9 cellular contexts compared by ENCODE assay signal in genomic region chr10:3196971-3197353, GRCh38. TPM values are rescaled to one million over a fixed set of nuclear protein-coding genes. Genes with fewer than 3 reads are reported as not detected.
DNase-seq lines count a peak whose midpoint lies in the region; TF ChIP-seq lines count a peak whose summit lies in the region.
"Had no signal": no experiment of that assay in that cellular context is flagged by ENCODE, and none has a peak within 500 bp of the region (broad histone marks: within the 10 kb centered on the region; RNA-seq: fewer than 3 reads in every experiment).

No MANE protein-coding gene starts in this region.

- H3K36me3 ChIP-seq in BLaER1 treated with 17β-estradiol and CSF1 and Interleukin-3, amounts not matched to agents 10 nM and 100 nM: no peaks in the 10 kb centered on the region
- H3K36me3 ChIP-seq in PC-9 (ENCODE audit: low read depth) (no peaks in the 10 kb centered on the region), rectal smooth muscle tissue (ENCODE audit: control insufficient read depth, insufficient read depth, low read length) (no peaks in the 10 kb centered on the region)
- H3K36me3 ChIP-seq: ascending aorta had no signal

- no peaks in the 10 kb centered on the region for H3K79me2 ChIP-seq in PC-9 (ENCODE audit: low read depth)

- no peaks in the 10 kb centered on the region for H3K9me3 ChIP-seq in BLaER1 treated with 17β-estradiol and CSF1 and Interleukin-3, amounts not matched to agents 10 nM and 100 nM (replicated peaks in 1 of 11)
- no peaks in the 10 kb centered on the region for H3K9me3 ChIP-seq in PC-9 (ENCODE audit: insufficient read depth, low read depth)
- H3K9me3 ChIP-seq: ascending aorta had no signal

- H3F3A ChIP-seq in PC-9 (ENCODE audit: insufficient read depth, low read depth): peaks cover 4% of the 10 kb centered on the region; the same call in 1 of the 2 replicates

- CTCF ChIA-PET in PC-9 (lab: Charles Lee): interaction anchor here (1.0 to 1.3 kb wide), 2 partner anchors 1574 to 1618 kb away, joined by 9 to 14 read pairs; no protein-coding TSS in a partner anchor

- no peak for TF ChIP-seq CTCF in PC-9 (conservative IDR thresholded peaks at IDR 0.05)
- TF ChIP-seq CTCF in fibroblast of villous mesenchyme (IDR thresholded peaks at IDR 0.05; ENCODE audit: insufficient read depth, low read depth, low read length): no peak
- no peak for TF ChIP-seq CTCF in foreskin fibroblast (IDR thresholded peaks at IDR 0.05; ENCODE audit: low read depth, low read length)

- DNase-seq in PC-9 (no peak), fibroblast of villous mesenchyme (ENCODE audit: low read depth) (no peak), foreskin fibroblast (no peak), retina (no peak), GM19240 (ENCODE audit: insufficient read length, low spot score) (no peak), UCSD-AML1 (lab: John Stamatoyannopoulos, UW; ENCODE audit: unreplicated experiment) (no peak)

- H3K27ac ChIP-seq in BLaER1 treated with 17β-estradiol and CSF1 and Interleukin-3, amounts not matched to agents 10 nM and 100 nM: no peak overlapping the region
- no peak overlapping the region for H3K27ac ChIP-seq in PC-9
- H3K27ac ChIP-seq in rectal smooth muscle tissue (ENCODE audit: low read depth, low read length): no peak overlapping the region
- H3K27ac ChIP-seq: ascending aorta had no signal

- H3K27me3 ChIP-seq in BLaER1 treated with 17β-estradiol and CSF1 and Interleukin-3, amounts not matched to agents 10 nM and 100 nM: peaks cover 0 to 9% (median 0%) of the 10 kb centered on the region in 11 experiments; a peak in 3 of 22 replicates
- H3K27me3 ChIP-seq in PC-9 (ENCODE audit: insufficient read depth, low read depth) (no peaks in the 10 kb centered on the region), rectal smooth muscle tissue (ENCODE audit: control insufficient read depth, insufficient read depth, low read length) (peaks cover 2% of the 10 kb centered on the region)
- H3K27me3 ChIP-seq: ascending aorta had no signal

- no peaks in the 10 kb centered on the region for H4K20me1 ChIP-seq in BLaER1 treated with 17β-estradiol and CSF1 and Interleukin-3, amounts not matched to agents 10 nM and 100 nM
- no peaks in the 10 kb centered on the region for H4K20me1 ChIP-seq in PC-9 (ENCODE audit: insufficient read depth)

- H3K9me2 ChIP-seq in PC-9 (ENCODE audit: insufficient read depth): no peaks in the 10 kb centered on the region

- BruUV-seq in PC-9 (replicated peaks; lab: Mats Ljungman, UMichigan): no TSS peak

- peak overlapping the region; percentile 16 to 79 (median 57) for H3K4me2 ChIP-seq in BLaER1 treated with 17β-estradiol and CSF1 and Interleukin-3, amounts not matched to agents 10 nM and 100 nM
- H3K4me2 ChIP-seq in PC-9: peak overlapping the region; percentile 80

- intact Hi-C loops in PC-9 (cut with micrococcal nuclease; ENCODE audit: unreplicated experiment): loop anchor here (1.0 to 10.0 kb wide), 9 partner anchors 40 to 1617 kb away; no protein-coding TSS in a partner anchor

- peaks cover 0 to 13% (median 6%) of the 10 kb centered on the region in 10 experiments; a peak in 7 of 20 replicates for H3K4me1 ChIP-seq in BLaER1 treated with 17β-estradiol and CSF1 and Interleukin-3, amounts not matched to agents 10 nM and 100 nM
- peaks cover 10% of the 10 kb centered on the region for H3K4me1 ChIP-seq in PC-9 (replicated peaks; ENCODE audit: insufficient read depth)
- H3K4me1 ChIP-seq in rectal smooth muscle tissue (ENCODE audit: control insufficient read depth, insufficient read depth, low read length): peaks cover 5% of the 10 kb centered on the region

- H3K9ac ChIP-seq in BLaER1 treated with 17β-estradiol and CSF1 and Interleukin-3, amounts not matched to agents 10 nM and 100 nM: peak overlapping the region in 4 of 11 experiments; percentile 10 to 49 (median 31); a peak in 4 of 22 replicates
- no peak overlapping the region for H3K9ac ChIP-seq in rectal smooth muscle tissue (ENCODE audit: low read length)

- H3K4me3 ChIP-seq in BLaER1 treated with 17β-estradiol and CSF1 and Interleukin-3, amounts not matched to agents 10 nM and 100 nM: no peak overlapping the region; a peak in 2 of 20 replicates
- H3K4me3 ChIP-seq in PC-9: no peak overlapping the region; the same call in 1 of the 2 replicates
- H3K4me3 ChIP-seq in fibroblast of villous mesenchyme (ENCODE audit: low read depth, low read length): peak overlapping the region; percentile 5
- H3K4me3 ChIP-seq in rectal smooth muscle tissue (ENCODE audit: low read length): peak overlapping the region; percentile 37
- no peak overlapping the region for H3K4me3 ChIP-seq in foreskin fibroblast (ENCODE audit: low read depth in 1 of 2, low read length in 2 of 2)

- H2AFZ ChIP-seq in PC-9: no peak overlapping the region

- POLR2A ChIA-PET in PC-9 (lab: Charles Lee; ENCODE audit: unreplicated experiment): interaction anchor here (0.6 to 0.7 kb wide), 2 partner anchors 589 to 1525 kb away, joined by 3 to 5 read pairs; no protein-coding TSS in a partner anchor

RNA-seq across cellular contexts. Expression of gene PITRM1, which starts 24.4 kb away (rescaled TPM):
- total RNA-seq in PC-9 (2021): 92.3 and 124 TPM in 2 replicates
- total RNA-seq in fibroblast of villous mesenchyme: 84.6 and 88.3 TPM in 2 replicates

Comparison
In these comparisons a context has a peak if more than half of its experiments do, and no peak if none do; other contexts are left out.
1. H3K4me3 ChIP-seq: peak in fibroblast of villous mesenchyme (single experiment) and rectal smooth muscle tissue (single experiment); none in BLaER1 treated with 17β-estradiol and CSF1 and Interleukin-3, amounts not matched to agents 10 nM and 100 nM (0 of 10), PC-9 (single experiment) and foreskin fibroblast (0 of 2).